In genomic region chr15:86677316-86677715, GRCh38 we compare ENCODE assay signal across 16 cellular contexts.
DNase-seq lines count a peak whose midpoint lies in the region; ATAC-seq and TF ChIP-seq lines count a peak whose summit lies in the region.
"Had no signal": no experiment of that assay in that cellular context is flagged by ENCODE, and none has a peak within 500 bp of the region (broad histone marks: within the 10 kb centered on the region; RNA-seq: fewer than 3 reads in every experiment).

No MANE protein-coding gene starts in this region.

- H3K4me3 ChIP-seq in naive thymus-derived CD4-positive, alpha-beta T cell (ENCODE audit: low read length): no peak overlapping the region
- H3K4me3 ChIP-seq in breast epithelium: no peak overlapping the region
- H3K4me3 ChIP-seq: BLaER1 treated with 17β-estradiol and CSF1 and Interleukin-3, amounts not matched to agents 10 nM and 100 nM had no signal

- no peaks in the 10 kb centered on the region for H3K9me3 ChIP-seq in naive thymus-derived CD4-positive, alpha-beta T cell (ENCODE audit: control insufficient read depth in 2 of 3, low read length in 3 of 3)
- H3K9me3 ChIP-seq in breast epithelium: no peaks in the 10 kb centered on the region
- H3K9me3 ChIP-seq: BLaER1 treated with 17β-estradiol and CSF1 and Interleukin-3, amounts not matched to agents 10 nM and 100 nM; Caco-2 had no signal

- no peaks in the 10 kb centered on the region for H3K4me1 ChIP-seq in naive thymus-derived CD4-positive, alpha-beta T cell (ENCODE audit: control insufficient read depth in 2 of 2, insufficient read depth in 2 of 2, low read length in 2 of 2)
- H3K4me1 ChIP-seq in breast epithelium: no peaks in the 10 kb centered on the region
- H3K4me1 ChIP-seq: BLaER1 treated with 17β-estradiol and CSF1 and Interleukin-3, amounts not matched to agents 10 nM and 100 nM; Caco-2 had no signal

- H3K27ac ChIP-seq in naive thymus-derived CD4-positive, alpha-beta T cell (ENCODE audit: low read depth, low read length): no peak overlapping the region
- no peak overlapping the region for H3K27ac ChIP-seq in breast epithelium
- H3K27ac ChIP-seq: 22Rv1; BLaER1 treated with 17β-estradiol and CSF1 and Interleukin-3, amounts not matched to agents 10 nM and 100 nM had no signal

- intact Hi-C loops in naive thymus-derived CD4-positive, alpha-beta T cell (cut with micrococcal nuclease): no loop called here
- intact Hi-C loops in breast epithelium (cut with DNase I; ENCODE audit: low total_unique reads): no loop called here

- no peak overlapping the region for H3K27ac Mint-ChIP-seq in stimulated activated naive CD8-positive, alpha-beta T cell treated with anti-CD3 and anti-CD28 coated beads, Interleukin-15, amount 100 ng/mL, for 72 hours
- peak overlapping the region in 1 of 9 donors; percentile 1 for H3K27ac Mint-ChIP-seq in naive thymus-derived CD4-positive, alpha-beta T cell
- no peak overlapping the region for H3K27ac Mint-ChIP-seq in progenitor cell of endocrine pancreas

- no peaks in the 10 kb centered on the region for H3K9me3 Mint-ChIP-seq in stimulated activated naive CD8-positive, alpha-beta T cell treated with anti-CD3 and anti-CD28 coated beads, Interleukin-15, amount 100 ng/mL, for 72 hours
- H3K9me3 Mint-ChIP-seq in naive thymus-derived CD4-positive, alpha-beta T cell: peaks cover 0 to 4% (median 0%) of the 10 kb centered on the region in 11 donors
- H3K9me3 Mint-ChIP-seq in progenitor cell of endocrine pancreas (ENCODE audit: low read depth): no peaks in the 10 kb centered on the region

- ATAC-seq in stimulated activated naive CD8-positive, alpha-beta T cell treated with anti-CD3 and anti-CD28 coated beads, Interleukin-15, amount 100 ng/mL, for 72 hours: no peak
- ATAC-seq in stimulated activated naive CD8-positive, alpha-beta T cell treated with anti-CD3 and anti-CD28 coated beads, Interleukin-15, Interleukin-2, amounts not matched to agents 100 U/mL and 50 U/mL, for 24 hours: no peak
- no peak for ATAC-seq in naive thymus-derived CD4-positive, alpha-beta T cell

- TF ChIP-seq CTCF in progenitor cell of endocrine pancreas (IDR thresholded peaks at IDR 0.05; ENCODE audit: unreplicated experiment) (no peak), breast epithelium (IDR thresholded peaks at IDR 0.05) (no peak)

- no peaks in the 10 kb centered on the region for H3K27me3 ChIP-seq in naive thymus-derived CD4-positive, alpha-beta T cell (ENCODE audit: control insufficient read depth in 2 of 2, insufficient read depth in 2 of 2, low read length in 2 of 2)
- no peaks in the 10 kb centered on the region for H3K27me3 ChIP-seq in breast epithelium
- H3K27me3 ChIP-seq: BLaER1 treated with 17β-estradiol and CSF1 and Interleukin-3, amounts not matched to agents 10 nM and 100 nM had no signal

- H3K36me3 Mint-ChIP-seq in naive thymus-derived CD4-positive, alpha-beta T cell: no peaks in the 10 kb centered on the region
- no peaks in the 10 kb centered on the region for H3K36me3 Mint-ChIP-seq in progenitor cell of endocrine pancreas (ENCODE audit: insufficient read depth)

- TF ChIP-seq POLR2A in breast epithelium (IDR thresholded peaks at IDR 0.05): no peak

- POLR2A ChIA-PET in naive thymus-derived CD4-positive, alpha-beta T cell (lab: Charles Lee): no interaction called here

- H3K36me3 ChIP-seq in naive thymus-derived CD4-positive, alpha-beta T cell (ENCODE audit: control insufficient read depth in 2 of 3, insufficient read depth in 3 of 3, low read length in 3 of 3): no peaks in the 10 kb centered on the region
- no peaks in the 10 kb centered on the region for H3K36me3 ChIP-seq in breast epithelium
- H3K36me3 ChIP-seq: BLaER1 treated with 17β-estradiol and CSF1 and Interleukin-3, amounts not matched to agents 10 nM and 100 nM had no signal

- peak; percentile 10 for DNase-seq in NCI-H146 (lab: John Stamatoyannopoulos, UW)
- DNase-seq in NCI-H146 treated with DMSO at 0.1 percent for 48 hours (lab: John Stamatoyannopoulos, UW; ENCODE audit: unreplicated experiment): no peak
- no peak for DNase-seq in stimulated activated naive CD8-positive, alpha-beta T cell treated with anti-CD3 and anti-CD28 coated beads, Interleukin-15, amount 100 ng/mL, for 72 hours
- no peak for DNase-seq in stimulated activated naive CD8-positive, alpha-beta T cell treated with anti-CD3 and anti-CD28 coated beads, Interleukin-15, Interleukin-2, amounts not matched to agents 100 U/mL and 50 U/mL, for 24 hours
- DNase-seq in naive thymus-derived CD4-positive, alpha-beta T cell: no peak
- DNase-seq in progenitor cell of endocrine pancreas (ENCODE audit: low spot score, unreplicated experiment): no peak
- DNase-seq in NCI-H345 treated with DMSO at 0.1 percent for 48 hours (lab: John Stamatoyannopoulos, UW; ENCODE audit: unreplicated experiment): no peak
- no peak for DNase-seq in breast epithelium (ENCODE audit: low spot score in 2 of 2)
- DNase-seq: Caco-2, HCEC 1CT, MM.1S, NCI-H1105, NCI-H187 treated with DMSO at 0.1 percent for 48 hours, NCI-H2171 had no signal

- no peaks in the 10 kb centered on the region for H3K27me3 Mint-ChIP-seq in stimulated activated naive CD8-positive, alpha-beta T cell treated with anti-CD3 and anti-CD28 coated beads, Interleukin-15, amount 100 ng/mL, for 72 hours
- peaks cover 0 to 8% (median 0%) of the 10 kb centered on the region in 5 donors for H3K27me3 Mint-ChIP-seq in naive thymus-derived CD4-positive, alpha-beta T cell
- H3K27me3 Mint-ChIP-seq in progenitor cell of endocrine pancreas: peaks cover 5% of the 10 kb centered on the region

- CTCF ChIA-PET in naive thymus-derived CD4-positive, alpha-beta T cell (lab: Charles Lee): no interaction called here

- H3K4me1 Mint-ChIP-seq in stimulated activated naive CD8-positive, alpha-beta T cell treated with anti-CD3 and anti-CD28 coated beads, Interleukin-15, amount 100 ng/mL, for 72 hours: peaks cover 7% of the 10 kb centered on the region
- H3K4me1 Mint-ChIP-seq in naive thymus-derived CD4-positive, alpha-beta T cell: peaks cover 0 to 8% (median 5%) of the 10 kb centered on the region in 7 donors
- no peaks in the 10 kb centered on the region for H3K4me1 Mint-ChIP-seq in progenitor cell of endocrine pancreas (ENCODE audit: low read depth)

- peak overlapping the region; percentile 4 to 27 for H3K4me3 Mint-ChIP-seq in stimulated activated naive CD8-positive, alpha-beta T cell treated with anti-CD3 and anti-CD28 coated beads, Interleukin-15, amount 100 ng/mL, for 72 hours
- peak overlapping the region in 7 of 10 donors; percentile 8 to 52 (median 30) for H3K4me3 Mint-ChIP-seq in naive thymus-derived CD4-positive, alpha-beta T cell
- H3K4me3 Mint-ChIP-seq in progenitor cell of endocrine pancreas (ENCODE audit: low read depth): no peak overlapping the region
